36 cellular contexts compared by ENCODE assay signal in the genomic region with DNA sequence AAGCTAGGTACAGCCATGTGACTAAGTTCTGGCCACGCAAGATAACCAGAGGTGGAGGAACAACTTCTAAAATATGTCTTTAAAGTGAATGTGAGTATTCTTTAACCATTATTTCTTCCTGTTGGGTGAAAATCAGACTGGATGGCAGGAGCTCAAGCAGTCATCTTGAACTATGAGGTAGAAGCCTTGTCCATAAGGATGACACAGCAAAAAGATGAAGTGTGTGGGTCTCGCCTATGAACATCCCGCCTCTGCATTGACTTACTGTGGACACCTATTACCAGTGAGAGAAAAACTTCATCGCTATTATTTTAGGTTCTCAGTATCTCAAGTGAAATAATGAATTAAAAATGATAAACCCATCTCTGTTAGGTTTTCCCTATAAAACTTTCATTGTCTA.
"Had no signal": no experiment of that assay in that cellular context is flagged by ENCODE, and none has a peak within 500 bp of the region (broad histone marks: within the 10 kb centered on the region; RNA-seq: fewer than 3 reads in every experiment).

No MANE protein-coding gene starts in this region.

- H3K27ac ChIP-seq: body of pancreas, brain microvascular endothelial cell, breast epithelium, VCaP had no signal

- H3K27me3 Mint-ChIP-seq: activated B cell treated with CpG ODN at 0.5 μM for 24 hours; activated CD4-positive, alpha-beta memory T cell treated with anti-CD3 and anti-CD28 coated beads, Interleukin-2, amount 10 ng/mL, durations not matched to agents 7 days and 5 days; activated CD4-positive, alpha-beta T cell treated with anti-CD3 and anti-CD28 coated beads for 36 hours; activated CD4-positive, alpha-beta T cell treated with anti-CD3 and anti-CD28 coated beads, Interleukin-2, amount 10 ng/mL, durations not matched to agents 7 days and 5 days; activated CD8-positive, alpha-beta memory T cell treated with anti-CD3 and anti-CD28 coated beads, Interleukin-2, amount 10 ng/mL, durations not matched to agents 7 days and 5 days; activated naive CD4-positive, alpha-beta T cell treated with anti-CD3 and anti-CD28 coated beads, Interleukin-2, amount 10 ng/mL, durations not matched to agents 7 days and 5 days; activated naive CD4-positive, alpha-beta T cell treated with anti-CD3 and anti-CD28 coated beads, Interleukin-2, amount 50 U/mL, for 24 hours; activated naive CD8-positive, alpha-beta T cell; activated naive CD8-positive, alpha-beta T cell treated with anti-CD3 and anti-CD28 coated beads, Interleukin-2, amount 10 ng/mL, durations not matched to agents 7 days and 5 days; activated naive CD8-positive, alpha-beta T cell treated with anti-CD3 and anti-CD28 coated beads, Interleukin-2, amount 50 U/mL, for 24 hours; activated T-cell treated with anti-CD3 and anti-CD28 coated beads, Interleukin-2, amount 50 U/mL, for 24 hours had no signal

- H3K4me3 ChIP-seq: body of pancreas, breast epithelium had no signal

- H3K4me1 ChIP-seq: breast epithelium had no signal

- H3K36me3 Mint-ChIP-seq: activated CD8-positive, alpha-beta memory T cell treated with anti-CD3 and anti-CD28 coated beads, Interleukin-2, amount 10 ng/mL, durations not matched to agents 7 days and 5 days; activated naive CD4-positive, alpha-beta T cell treated with anti-CD3 and anti-CD28 coated beads, Interleukin-2, amount 10 ng/mL, durations not matched to agents 7 days and 5 days; activated naive CD4-positive, alpha-beta T cell treated with anti-CD3 and anti-CD28 coated beads, Interleukin-2, amount 50 U/mL, for 24 hours; activated naive CD8-positive, alpha-beta T cell; activated naive CD8-positive, alpha-beta T cell treated with anti-CD3 and anti-CD28 coated beads, Interleukin-2, amount 10 ng/mL, durations not matched to agents 7 days and 5 days had no signal

- H3K36me3 ChIP-seq: brain microvascular endothelial cell, breast epithelium had no signal

- H3K4me3 Mint-ChIP-seq: activated B cell treated with CpG ODN at 0.5 μM for 24 hours; activated CD4-positive, alpha-beta memory T cell treated with anti-CD3 and anti-CD28 coated beads, Interleukin-2, amount 10 ng/mL, durations not matched to agents 7 days and 5 days; activated CD4-positive, alpha-beta T cell treated with anti-CD3 and anti-CD28 coated beads for 36 hours; activated CD4-positive, alpha-beta T cell treated with anti-CD3 and anti-CD28 coated beads, Interleukin-2, amount 10 ng/mL, durations not matched to agents 7 days and 5 days; activated CD8-positive, alpha-beta memory T cell treated with anti-CD3 and anti-CD28 coated beads, Interleukin-2, amount 10 ng/mL, durations not matched to agents 7 days and 5 days; activated CD8-positive, alpha-beta T cell treated with anti-CD3 and anti-CD28 coated beads, Interleukin-2, amount 10 ng/mL, durations not matched to agents 7 days and 5 days; activated naive CD4-positive, alpha-beta T cell treated with anti-CD3 and anti-CD28 coated beads, Interleukin-2, amount 10 ng/mL, durations not matched to agents 7 days and 5 days; activated naive CD4-positive, alpha-beta T cell treated with anti-CD3 and anti-CD28 coated beads, Interleukin-2, amount 50 U/mL, for 24 hours; activated naive CD8-positive, alpha-beta T cell; activated naive CD8-positive, alpha-beta T cell treated with anti-CD3 and anti-CD28 coated beads, Interleukin-2, amount 10 ng/mL, durations not matched to agents 7 days and 5 days; activated naive CD8-positive, alpha-beta T cell treated with anti-CD3 and anti-CD28 coated beads, Interleukin-2, amount 50 U/mL, for 24 hours; activated T-cell treated with anti-CD3 and anti-CD28 coated beads, Interleukin-2, amount 50 U/mL, for 24 hours; T-helper 1 cell treated with Interleukin-12 subunit alpha and Interleukin-12 subunit beta and Interleukin-4 antibody, amounts not matched to agents 30 μg/mL and 1 μg/mL, for 36 hours; T-helper 2 cell treated with Interferon-gamma antibody and Interleukin-4, amounts not matched to agents 5 μg/mL and 100 μg/mL, for 36 hours had no signal

- ATAC-seq: activated CD4-positive, alpha-beta T cell treated with anti-CD3 and anti-CD28 coated beads for 36 hours; activated CD8-positive, alpha-beta memory T cell treated with anti-CD3 and anti-CD28 coated beads, Interleukin-2, amount 10 ng/mL, durations not matched to agents 7 days and 5 days; activated CD8-positive, alpha-beta T cell treated with anti-CD3 and anti-CD28 coated beads, Interleukin-2, amount 10 ng/mL, durations not matched to agents 7 days and 5 days; activated naive CD8-positive, alpha-beta T cell treated with anti-CD3 and anti-CD28 coated beads, Interleukin-2, amount 50 U/mL, for 24 hours; body of pancreas had no signal

- FAIRE-seq: astrocyte, TTC549 had no signal

- DNase-seq: activated B cell treated with CpG ODN at 0.5 μM for 24 hours; activated CD4-positive, alpha-beta memory T cell treated with anti-CD3 and anti-CD28 coated beads, Interleukin-2, amount 10 ng/mL, durations not matched to agents 7 days and 5 days; activated CD4-positive, alpha-beta T cell treated with anti-CD3 and anti-CD28 coated beads for 1 hour; activated CD4-positive, alpha-beta T cell treated with anti-CD3 and anti-CD28 coated beads for 36 hours; activated CD4-positive, alpha-beta T cell treated with anti-CD3 and anti-CD28 coated beads for 48 hours; activated CD4-positive, alpha-beta T cell treated with anti-CD3 and anti-CD28 coated beads, Interleukin-2, amount 10 ng/mL, durations not matched to agents 7 days and 5 days; activated CD4-positive, alpha-beta T cell treated with anti-CD3 and anti-CD28 coated beads, Interleukin-2, amount 50 U/mL, for 48 hours; activated CD8-positive, alpha-beta memory T cell treated with anti-CD3 and anti-CD28 coated beads for 24 hours; activated CD8-positive, alpha-beta memory T cell treated with anti-CD3 and anti-CD28 coated beads, Interleukin-2, amount 10 ng/mL, durations not matched to agents 7 days and 5 days; activated CD8-positive, alpha-beta memory T cell treated with anti-CD3 and anti-CD28 coated beads, Interleukin-2, amount 50 U/mL, for 48 hours; activated CD8-positive, alpha-beta T cell treated with anti-CD3 and anti-CD28 coated beads, Interleukin-2, amount 10 ng/mL, durations not matched to agents 7 days and 5 days; activated effector memory CD4-positive, alpha-beta T cell treated with Interleukin-2 at 50 U/mL for 16 hours; activated gamma-delta T cell; activated naive CD4-positive, alpha-beta T cell treated with anti-CD3 and anti-CD28 coated beads, Interleukin-2, amount 10 ng/mL, durations not matched to agents 7 days and 5 days; activated naive CD4-positive, alpha-beta T cell treated with Interleukin-2 at 50 U/mL for 16 hours; activated naive CD8-positive, alpha-beta T cell treated with anti-CD3 and anti-CD28 coated beads, Interleukin-2, amount 10 ng/mL, durations not matched to agents 7 days and 5 days; activated naive CD8-positive, alpha-beta T cell treated with anti-CD3 and anti-CD28 coated beads, Interleukin-2, amount 50 U/mL, for 24 hours; activated T-cell treated with anti-CD3 and anti-CD28 coated beads, Interleukin-2, amount 50 U/mL, for 24 hours; activated T-cell treated with anti-CD3 and anti-CD28 coated beads, Interleukin-2, amount 50 U/mL, for 48 hours; amygdala; anterior cingulate cortex; body of pancreas; brain microvascular endothelial cell; central memory CD4-positive, alpha-beta T cell; T-helper 1 cell; T-helper 2 cell; T-helper 9 cell had no signal

- H3K9me3 Mint-ChIP-seq: activated B cell treated with CpG ODN at 0.5 μM for 24 hours; activated CD4-positive, alpha-beta T cell treated with anti-CD3 and anti-CD28 coated beads, Interleukin-2, amount 10 ng/mL, durations not matched to agents 7 days and 5 days; activated naive CD4-positive, alpha-beta T cell treated with anti-CD3 and anti-CD28 coated beads, Interleukin-2, amount 10 ng/mL, durations not matched to agents 7 days and 5 days; activated T-helper 2 cell treated with anti-CD3 and anti-CD28 coated beads, Interferon-gamma antibody, Interleukin-2, Interleukin-4, amounts not matched to agents 10 μg/mL and 5 μg/mL and 100 μg/mL, durations not matched to agents 14 hours and 24 hours and 36 hours; T-helper 2 cell treated with Interferon-gamma antibody and Interleukin-4, amounts not matched to agents 5 μg/mL and 100 μg/mL, for 36 hours had no signal

- H3K27ac Mint-ChIP-seq: activated B cell treated with CpG ODN at 0.5 μM for 24 hours; activated CD4-positive, alpha-beta memory T cell treated with anti-CD3 and anti-CD28 coated beads, Interleukin-2, amount 10 ng/mL, durations not matched to agents 7 days and 5 days; activated CD4-positive, alpha-beta T cell treated with anti-CD3 and anti-CD28 coated beads for 36 hours; activated CD4-positive, alpha-beta T cell treated with anti-CD3 and anti-CD28 coated beads, Interleukin-2, amount 10 ng/mL, durations not matched to agents 7 days and 5 days; activated CD8-positive, alpha-beta memory T cell treated with anti-CD3 and anti-CD28 coated beads, Interleukin-2, amount 10 ng/mL, durations not matched to agents 7 days and 5 days; activated CD8-positive, alpha-beta T cell treated with anti-CD3 and anti-CD28 coated beads, Interleukin-2, amount 10 ng/mL, durations not matched to agents 7 days and 5 days; activated naive CD4-positive, alpha-beta T cell treated with anti-CD3 and anti-CD28 coated beads, Interleukin-2, amount 10 ng/mL, durations not matched to agents 7 days and 5 days; activated naive CD4-positive, alpha-beta T cell treated with anti-CD3 and anti-CD28 coated beads, Interleukin-2, amount 50 U/mL, for 24 hours; activated naive CD8-positive, alpha-beta T cell; activated naive CD8-positive, alpha-beta T cell treated with anti-CD3 and anti-CD28 coated beads, Interleukin-2, amount 10 ng/mL, durations not matched to agents 7 days and 5 days; activated naive CD8-positive, alpha-beta T cell treated with anti-CD3 and anti-CD28 coated beads, Interleukin-2, amount 50 U/mL, for 24 hours; activated T-cell treated with anti-CD3 and anti-CD28 coated beads, Interleukin-2, amount 50 U/mL, for 24 hours; activated T-helper 2 cell treated with anti-CD3 and anti-CD28 coated beads, Interferon-gamma antibody, Interleukin-2, Interleukin-4, amounts not matched to agents 10 μg/mL and 5 μg/mL and 100 μg/mL, durations not matched to agents 14 hours and 24 hours and 36 hours; T-helper 1 cell treated with Interleukin-12 subunit alpha and Interleukin-12 subunit beta and Interleukin-4 antibody, amounts not matched to agents 30 μg/mL and 1 μg/mL, for 36 hours; T-helper 2 cell treated with Interferon-gamma antibody and Interleukin-4, amounts not matched to agents 5 μg/mL and 100 μg/mL, for 36 hours had no signal

- H3K4me1 Mint-ChIP-seq: activated B cell treated with CpG ODN at 0.5 μM for 24 hours; activated CD4-positive, alpha-beta memory T cell treated with anti-CD3 and anti-CD28 coated beads, Interleukin-2, amount 10 ng/mL, durations not matched to agents 7 days and 5 days; activated CD4-positive, alpha-beta T cell treated with anti-CD3 and anti-CD28 coated beads for 36 hours; activated CD4-positive, alpha-beta T cell treated with anti-CD3 and anti-CD28 coated beads, Interleukin-2, amount 10 ng/mL, durations not matched to agents 7 days and 5 days; activated CD8-positive, alpha-beta memory T cell treated with anti-CD3 and anti-CD28 coated beads, Interleukin-2, amount 10 ng/mL, durations not matched to agents 7 days and 5 days; activated naive CD4-positive, alpha-beta T cell treated with anti-CD3 and anti-CD28 coated beads, Interleukin-2, amount 10 ng/mL, durations not matched to agents 7 days and 5 days; activated naive CD4-positive, alpha-beta T cell treated with anti-CD3 and anti-CD28 coated beads, Interleukin-2, amount 50 U/mL, for 24 hours; activated naive CD8-positive, alpha-beta T cell treated with anti-CD3 and anti-CD28 coated beads, Interleukin-2, amount 10 ng/mL, durations not matched to agents 7 days and 5 days; activated naive CD8-positive, alpha-beta T cell treated with anti-CD3 and anti-CD28 coated beads, Interleukin-2, amount 50 U/mL, for 24 hours had no signal

- H3K27me3 ChIP-seq: body of pancreas, brain microvascular endothelial cell, breast epithelium had no signal

- H3K9me3 ChIP-seq: body of pancreas, breast epithelium had no signal
